In genomic region chr1:168845083-168845650, GRCh38 we compare ENCODE assay signal across 22 cellular contexts.
A peak's percentile ranks its signal among the peaks of the same experiment; 100 is the strongest.
DNase-seq lines count a peak whose midpoint lies in the region; ATAC-seq, FAIRE-seq and TF ChIP-seq lines count a peak whose summit lies in the region.
"Had no signal": no experiment of that assay in that cellular context is flagged by ENCODE, and none has a peak within 500 bp of the region (broad histone marks: within the 10 kb centered on the region; RNA-seq: fewer than 3 reads in every experiment).

No MANE protein-coding gene starts in this region.

- TF ChIP-seq CTCF in K562 (IDR thresholded peaks at IDR 0.05 in 2 of 3, conservative IDR thresholded peaks at IDR 0.05 in 1 of 3; ENCODE audit: insufficient read depth in 2 of 3, low read depth in 1 of 3, low read length in 3 of 3) (no peak), lower lobe of right lung (IDR thresholded peaks at IDR 0.05) (no peak), upper lobe of left lung (IDR thresholded peaks at IDR 0.05) (no peak), foreskin keratinocyte (conservative IDR thresholded peaks at IDR 0.05) (no peak)

- no peak for FAIRE-seq in K562 (lab: Jason Lieb, UNC)
- FAIRE-seq: A204.1, GM12891, GM18507 had no signal

- H3K9ac ChIP-seq in K562 (ENCODE audit: insufficient read depth in 1 of 2, low read depth in 2 of 2, low read length in 2 of 2), result no peak overlapping the region
- H3K9ac ChIP-seq: BLaER1 had no signal

- H4K20me1 ChIP-seq in K562 (replicated peaks; ENCODE audit: control insufficient read depth, insufficient read depth, low read length), result no peaks in the 10 kb centered on the region
- H4K20me1 ChIP-seq: BLaER1 had no signal

- DNase-seq in Right ventricle myocardium superior (no peak), cardiac septum (ENCODE audit: low spot score) (no peak), K562 (ENCODE audit: extremely low read depth in 1 of 4, low spot score in 3 of 4) (peak in 2 of 4 experiments; percentile 41 to 58), lower lobe of right lung (no peak), upper lobe of left lung (peak in 1 of 2 donors; percentile 31), foreskin keratinocyte (no peak)
- DNase-seq: CD8-positive, alpha-beta T cell; GF-D8; IMR-90; NCI-H1105; NCI-H1694; NCI-H2107; NCI-H524 treated with DMSO at 0.1 percent for 48 hours; Peyer's patch; SHP77 treated with DMSO at 0.1 percent for 48 hours had no signal

- no peaks in the 10 kb centered on the region; a peak in 1 of 5 replicates for H3K4me1 ChIP-seq in K562 (replicated peaks in 1 of 2; ENCODE audit: control insufficient read depth in 2 of 2, insufficient read depth in 2 of 2, low read length in 2 of 2)
- H3K4me1 ChIP-seq in lower lobe of right lung, result peaks cover 9% of the 10 kb centered on the region
- peaks cover 5 to 17% (median 13%) of the 10 kb centered on the region in 4 donors for H3K4me1 ChIP-seq in upper lobe of left lung
- no peaks in the 10 kb centered on the region for H3K4me1 ChIP-seq in foreskin keratinocyte
- H3K4me1 ChIP-seq: Peyer's patch had no signal

- POLR2A ChIA-PET in K562 (lab: Yijun Ruan, JAX), result interaction anchor here (0.5 to 1.4 kb wide), 4 partner anchors 11 to 523 kb away, joined by 3 to 4 read pairs (median 3); partner anchors contain the start of gene BLZF1

- ATAC-seq in Right ventricle myocardium superior (ENCODE audit: poor library complexity) (peak; percentile 84), K562 (peak; percentile 32; the same call in 1 of the 3 replicates), lower lobe of right lung (peak; percentile 66 to 78), upper lobe of left lung (ENCODE audit: low FRiP score in 2 of 2) (no peak), foreskin keratinocyte (no peak), HG03135 (IDR thresholded peaks at IDR 0.05; ENCODE audit: unreplicated experiment) (no peak), HG03095 (IDR thresholded peaks at IDR 0.05; ENCODE audit: unreplicated experiment) (no peak)
- ATAC-seq: CD8-positive, alpha-beta T cell had no signal

- H3K27ac ChIP-seq in K562 (ENCODE audit: extremely low read depth, low read depth, low read length) (no peak overlapping the region), lower lobe of right lung (no peak overlapping the region), upper lobe of left lung (peak overlapping the region in 3 of 4 donors; percentile 23 to 39 (median 36)), foreskin keratinocyte (no peak overlapping the region)
- H3K27ac ChIP-seq: BLaER1, Peyer's patch had no signal

- no peaks in the 10 kb centered on the region; a peak in 2 of 5 replicates for H3K27me3 ChIP-seq in K562 (ENCODE audit: control insufficient read depth in 2 of 2, insufficient read depth in 2 of 2, low read length in 2 of 2)
- no peaks in the 10 kb centered on the region for H3K27me3 ChIP-seq in lower lobe of right lung (ENCODE audit: low read depth)
- H3K27me3 ChIP-seq in upper lobe of left lung, result no peaks in the 10 kb centered on the region
- no peaks in the 10 kb centered on the region for H3K27me3 ChIP-seq in foreskin keratinocyte
- H3K27me3 ChIP-seq: BLaER1, Peyer's patch had no signal

- H3K9me3 ChIP-seq in K562 (replicated peaks; ENCODE audit: control insufficient read depth, insufficient read depth, low read depth, low read length) (no peaks in the 10 kb centered on the region), lower lobe of right lung (no peaks in the 10 kb centered on the region), upper lobe of left lung (no peaks in the 10 kb centered on the region)
- H3K9me3 ChIP-seq: BLaER1, HAP-1, Peyer's patch had no signal

- intact Hi-C loops in Right ventricle myocardium superior (cut with DNase I), result no loop called here
- intact Hi-C loops in cardiac septum (cut with DNase I), result no loop called here
- intact Hi-C loops in K562 (cut with micrococcal nuclease), result loop anchor here (10.0 kb wide), 1 partner anchor 500 kb away; no protein-coding TSS in a partner anchor
- intact Hi-C loops in lower lobe of right lung (cut with DNase I), result no loop called here

- H3K79me2 ChIP-seq in K562 (ENCODE audit: control insufficient read depth, insufficient read depth, low read length), result no peaks in the 10 kb centered on the region

- TF ChIP-seq RAD21 in K562 (CRISPR knock-in tag; conservative IDR thresholded peaks at IDR 0.05 in 1 of 2, IDR thresholded peaks at IDR 0.05 in 1 of 2), result no peak

- in situ Hi-C loops in K562 (cut with MboI), result no loop called here

- no TSS peak for BruUV-seq in K562 (replicated peaks; lab: Mats Ljungman, UMichigan)

- CTCF ChIA-PET in K562 (lab: Yijun Ruan, JAX; ENCODE audit: low intra/inter-chr PET ratio), result no interaction called here

- no peak overlapping the region for H2AFZ ChIP-seq in K562 (ENCODE audit: low read depth, low read length)

- WGBS in K562 (ENCODE audit: insufficient coverage, low coverage, missing lambda C conversion rate), result 0% methylated on average over 2 of the region's 2 CpGs
- 55 to 57% methylated on average over 2 of the region's 2 CpGs for WGBS in upper lobe of left lung, 2 donors

- peak; percentile 41; the same call in 1 of the 2 replicates for TF ChIP-seq EP300 in K562 (IDR thresholded peaks at IDR 0.05; ENCODE audit: low read length)
- no peak for TF ChIP-seq EP300 in upper lobe of left lung (IDR thresholded peaks at IDR 0.05)

- H3K4me2 ChIP-seq in K562 (ENCODE audit: insufficient read depth, low read length), result no peak overlapping the region
- H3K4me2 ChIP-seq: BLaER1 had no signal

- H3K36me3 ChIP-seq in K562 (ENCODE audit: control insufficient read depth, insufficient read depth, low read length) (no peaks in the 10 kb centered on the region), lower lobe of right lung (no peaks in the 10 kb centered on the region), upper lobe of left lung (no peaks in the 10 kb centered on the region)
- H3K36me3 ChIP-seq: BLaER1, HAP-1, Peyer's patch had no signal

- H3K9me1 ChIP-seq in K562 (ENCODE audit: control insufficient read depth, insufficient read depth, low read length), result no peaks in the 10 kb centered on the region

- H3K4me3 ChIP-seq in K562 (no peak overlapping the region), lower lobe of right lung (no peak overlapping the region), upper lobe of left lung (no peak overlapping the region)
- H3K4me3 ChIP-seq: BLaER1, HAP-1, Peyer's patch had no signal

- TF ChIP-seq POLR2A in K562 (conservative IDR thresholded peaks at IDR 0.05) (no peak), upper lobe of left lung (IDR thresholded peaks at IDR 0.05) (no peak)

TF ChIP-seq in K562, 482 proteins besides CTCF, POLR2A, EP300 and RAD21:
- TF ChIP-seq TAL1 (IDR thresholded peaks at IDR 0.05), result peak; percentile 71
- TF ChIP-seq SUPT5H (IDR thresholded peaks at IDR 0.05), result no peak
- no peak for TF ChIP-seq ATF6 (CRISPR knock-in tag; IDR thresholded peaks at IDR 0.05)
- TF ChIP-seq TCF3 (CRISPR knock-in tag; IDR thresholded peaks at IDR 0.05), result peak; percentile 65
- TF ChIP-seq EP400 (IDR thresholded peaks at IDR 0.05), result no peak
- peak in 1 of 2 experiments; percentile 59; a peak in 1 of 4 replicates for TF ChIP-seq KDM1A (IDR thresholded peaks at IDR 0.05)
- peak; percentile 63; the same call in 1 of the 2 replicates for TF ChIP-seq STAT5A (IDR thresholded peaks at IDR 0.05; ENCODE audit: borderline replicate concordance, low read length)
- TF ChIP-seq CBFA2T3 (IDR thresholded peaks at IDR 0.05), result peak; percentile 67
- TF ChIP-seq RCOR1 (IDR thresholded peaks at IDR 0.05; ENCODE audit: borderline replicate concordance in 1 of 2, low read depth in 2 of 2, low read length in 2 of 2), result peak in 1 of 2 experiments; percentile 50; a peak in 1 of 4 replicates
- peak; percentile 42; the same call in 1 of the 2 replicates for TF ChIP-seq DPF2 (IDR thresholded peaks at IDR 0.05)
- peak; percentile 49; the same call in 1 of the 2 replicates for TF ChIP-seq NCOR1 (IDR thresholded peaks at IDR 0.05)
- no peak for TF ChIP-seq POLR3A (IDR thresholded peaks at IDR 0.05; ENCODE audit: borderline replicate concordance, extremely low read depth, insufficient read depth, insufficient read length)
- no peak for TF ChIP-seq CBX1 (IDR thresholded peaks at IDR 0.05; ENCODE audit: low read depth)
- TF ChIP-seq MTA2 (IDR thresholded peaks at IDR 0.05; ENCODE audit: low read depth), result peak; percentile 42; the same call in 1 of the 2 replicates
- TF ChIP-seq ARID1B (IDR thresholded peaks at IDR 0.05), result peak; percentile 80
- no peak for TF ChIP-seq CBX8 (IDR thresholded peaks at IDR 0.05; ENCODE audit: borderline replicate concordance, extremely low read depth, low read depth, low read length, poor library complexity, severe bottlenecking)

Comparison
In these comparisons a context has a peak if more than half of its experiments do, and no peak if none do; other contexts are left out.
1. ATAC-seq: peak in Right ventricle myocardium superior (single experiment), K562 (single experiment) and lower lobe of right lung (2 of 2); none in upper lobe of left lung (0 of 2), foreskin keratinocyte (single experiment), HG03135 (single experiment) and HG03095 (single experiment).
2. H3K27ac ChIP-seq: peak in upper lobe of left lung (3 of 4); none in K562 (single experiment), lower lobe of right lung (single experiment) and foreskin keratinocyte (single experiment).